26 cellular contexts compared by ENCODE assay signal in genomic region chr7:31146026-31146425, GRCh38.
"Had no signal": no experiment of that assay in that cellular context is flagged by ENCODE, and none has a peak within 500 bp of the region (broad histone marks: within the 10 kb centered on the region; RNA-seq: fewer than 3 reads in every experiment).

No MANE protein-coding gene starts in this region.

- DNase-seq: colonic mucosa; effector memory CD4-positive, alpha-beta T cell; esophagus squamous epithelium; hypothalamus; immature natural killer cell; islet precursor cell; mesenchymal stem cell; mucosa of descending colon; naive B cell; stimulated activated CD4-positive, alpha-beta T cell treated with anti-CD3 and anti-CD28 coated beads, Interleukin-12 subunit alpha, Interleukin-12 subunit beta, amount 100 ng/mL, for 4 hours; stimulated activated CD4-positive, alpha-beta T cell treated with anti-CD3 and anti-CD28 coated beads, Interleukin-1b, Interleukin-23, amount 100 ng/mL, for 48 hours; stimulated activated CD4-positive, alpha-beta T cell treated with anti-CD3 and anti-CD28 coated beads, Interleukin-4, amount 100 ng/mL, for 24 hours; stimulated activated naive CD4-positive, alpha-beta T cell treated with Interleukin-2 at 50 U/mL for 16 hours; stomach; testis; tibial artery; upper lobe of left lung had no signal

- H3K9ac ChIP-seq: parathyroid adenoma had no signal

- H3K36me3 ChIP-seq: colonic mucosa, esophagus squamous epithelium, right atrium auricular region, stomach, tibial artery, upper lobe of left lung, vagina had no signal

- H3K27ac ChIP-seq: colonic mucosa, esophagus squamous epithelium, parathyroid adenoma, right atrium auricular region, stomach, testis, tibial artery, upper lobe of left lung, vagina had no signal

- H3K79me2 ChIP-seq: parathyroid adenoma had no signal

- H3K27me3 ChIP-seq: colonic mucosa, right atrium auricular region, testis, upper lobe of left lung, vagina had no signal

- H3K4me2 ChIP-seq: smooth muscle cell had no signal

- H3K9me3 ChIP-seq: colonic mucosa, esophagus squamous epithelium, mucosa of descending colon, testis, upper lobe of left lung, vagina had no signal

- H2AFZ ChIP-seq: parathyroid adenoma had no signal

- H3K4me1 ChIP-seq: colonic mucosa, esophagus squamous epithelium, parathyroid adenoma, right atrium auricular region, stomach, testis, tibial artery, upper lobe of left lung, vagina had no signal

- H3K4me3 ChIP-seq: colonic mucosa, esophagus squamous epithelium, lung, mucosa of descending colon, right atrium auricular region, smooth muscle cell, stomach, testis, tibial artery, upper lobe of left lung, vagina had no signal

- ATAC-seq: left lobe of liver; mucosa of descending colon; natural killer cell treated with Interleukin-12 subunit alpha and Interleukin-12 subunit beta and Interleukin-15 and Interleukin-18, amount 100 ng/mL, for 72 hours; sciatic nerve; stimulated activated effector memory CD8-positive, alpha-beta T cell treated with anti-CD3 and anti-CD28 coated beads, Interleukin-12 subunit alpha, Interleukin-12 subunit beta, amount 100 ng/mL, for 72 hours had no signal
